Comparison of ENCODE assay signal across 1 cellular context in the genomic region with DNA sequence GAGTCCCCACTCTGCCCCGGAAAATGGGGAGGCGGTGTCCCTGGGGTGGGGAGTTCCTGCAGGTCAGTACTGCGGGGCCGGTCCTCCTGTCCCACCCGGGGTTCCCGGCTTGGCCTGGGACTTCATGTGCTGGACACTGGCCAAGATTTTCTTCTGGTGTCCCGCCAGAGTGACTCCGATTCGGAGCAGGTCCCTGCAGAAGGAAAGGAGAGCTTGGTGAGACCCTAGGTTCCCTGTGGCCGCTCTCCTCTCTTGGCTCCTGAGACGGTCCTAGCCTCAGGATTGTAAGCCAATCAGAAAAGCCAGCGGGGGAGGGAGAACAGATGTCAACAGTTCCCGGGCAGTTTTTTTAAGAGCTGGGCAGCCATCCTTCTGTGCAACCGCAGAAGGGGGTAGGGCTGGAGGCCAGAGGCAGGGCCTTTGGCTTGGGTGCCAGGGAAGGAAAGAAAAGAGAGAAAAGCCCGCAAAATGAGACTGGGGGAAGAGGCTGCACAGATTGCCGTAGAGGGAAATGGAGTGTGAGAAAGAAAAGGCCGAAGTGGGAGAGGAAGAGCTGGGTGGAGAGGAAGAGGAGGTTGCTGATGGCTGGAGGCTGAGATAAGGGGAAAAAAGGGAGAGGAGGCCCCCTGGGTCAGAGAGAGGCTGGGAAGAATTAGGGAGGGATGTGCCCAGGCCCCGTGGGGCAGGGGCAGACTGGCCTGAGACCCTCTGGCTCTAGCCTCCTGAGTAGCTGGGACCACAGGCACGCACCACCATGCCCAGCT.
TF ChIP-seq lines count a peak whose summit lies in the region.

No MANE protein-coding gene starts in this region.

TF ChIP-seq in GM23338, 12 proteins besides CTCF, POLR2A, EP300 and RAD21:
- TF ChIP-seq, protein P1, sequence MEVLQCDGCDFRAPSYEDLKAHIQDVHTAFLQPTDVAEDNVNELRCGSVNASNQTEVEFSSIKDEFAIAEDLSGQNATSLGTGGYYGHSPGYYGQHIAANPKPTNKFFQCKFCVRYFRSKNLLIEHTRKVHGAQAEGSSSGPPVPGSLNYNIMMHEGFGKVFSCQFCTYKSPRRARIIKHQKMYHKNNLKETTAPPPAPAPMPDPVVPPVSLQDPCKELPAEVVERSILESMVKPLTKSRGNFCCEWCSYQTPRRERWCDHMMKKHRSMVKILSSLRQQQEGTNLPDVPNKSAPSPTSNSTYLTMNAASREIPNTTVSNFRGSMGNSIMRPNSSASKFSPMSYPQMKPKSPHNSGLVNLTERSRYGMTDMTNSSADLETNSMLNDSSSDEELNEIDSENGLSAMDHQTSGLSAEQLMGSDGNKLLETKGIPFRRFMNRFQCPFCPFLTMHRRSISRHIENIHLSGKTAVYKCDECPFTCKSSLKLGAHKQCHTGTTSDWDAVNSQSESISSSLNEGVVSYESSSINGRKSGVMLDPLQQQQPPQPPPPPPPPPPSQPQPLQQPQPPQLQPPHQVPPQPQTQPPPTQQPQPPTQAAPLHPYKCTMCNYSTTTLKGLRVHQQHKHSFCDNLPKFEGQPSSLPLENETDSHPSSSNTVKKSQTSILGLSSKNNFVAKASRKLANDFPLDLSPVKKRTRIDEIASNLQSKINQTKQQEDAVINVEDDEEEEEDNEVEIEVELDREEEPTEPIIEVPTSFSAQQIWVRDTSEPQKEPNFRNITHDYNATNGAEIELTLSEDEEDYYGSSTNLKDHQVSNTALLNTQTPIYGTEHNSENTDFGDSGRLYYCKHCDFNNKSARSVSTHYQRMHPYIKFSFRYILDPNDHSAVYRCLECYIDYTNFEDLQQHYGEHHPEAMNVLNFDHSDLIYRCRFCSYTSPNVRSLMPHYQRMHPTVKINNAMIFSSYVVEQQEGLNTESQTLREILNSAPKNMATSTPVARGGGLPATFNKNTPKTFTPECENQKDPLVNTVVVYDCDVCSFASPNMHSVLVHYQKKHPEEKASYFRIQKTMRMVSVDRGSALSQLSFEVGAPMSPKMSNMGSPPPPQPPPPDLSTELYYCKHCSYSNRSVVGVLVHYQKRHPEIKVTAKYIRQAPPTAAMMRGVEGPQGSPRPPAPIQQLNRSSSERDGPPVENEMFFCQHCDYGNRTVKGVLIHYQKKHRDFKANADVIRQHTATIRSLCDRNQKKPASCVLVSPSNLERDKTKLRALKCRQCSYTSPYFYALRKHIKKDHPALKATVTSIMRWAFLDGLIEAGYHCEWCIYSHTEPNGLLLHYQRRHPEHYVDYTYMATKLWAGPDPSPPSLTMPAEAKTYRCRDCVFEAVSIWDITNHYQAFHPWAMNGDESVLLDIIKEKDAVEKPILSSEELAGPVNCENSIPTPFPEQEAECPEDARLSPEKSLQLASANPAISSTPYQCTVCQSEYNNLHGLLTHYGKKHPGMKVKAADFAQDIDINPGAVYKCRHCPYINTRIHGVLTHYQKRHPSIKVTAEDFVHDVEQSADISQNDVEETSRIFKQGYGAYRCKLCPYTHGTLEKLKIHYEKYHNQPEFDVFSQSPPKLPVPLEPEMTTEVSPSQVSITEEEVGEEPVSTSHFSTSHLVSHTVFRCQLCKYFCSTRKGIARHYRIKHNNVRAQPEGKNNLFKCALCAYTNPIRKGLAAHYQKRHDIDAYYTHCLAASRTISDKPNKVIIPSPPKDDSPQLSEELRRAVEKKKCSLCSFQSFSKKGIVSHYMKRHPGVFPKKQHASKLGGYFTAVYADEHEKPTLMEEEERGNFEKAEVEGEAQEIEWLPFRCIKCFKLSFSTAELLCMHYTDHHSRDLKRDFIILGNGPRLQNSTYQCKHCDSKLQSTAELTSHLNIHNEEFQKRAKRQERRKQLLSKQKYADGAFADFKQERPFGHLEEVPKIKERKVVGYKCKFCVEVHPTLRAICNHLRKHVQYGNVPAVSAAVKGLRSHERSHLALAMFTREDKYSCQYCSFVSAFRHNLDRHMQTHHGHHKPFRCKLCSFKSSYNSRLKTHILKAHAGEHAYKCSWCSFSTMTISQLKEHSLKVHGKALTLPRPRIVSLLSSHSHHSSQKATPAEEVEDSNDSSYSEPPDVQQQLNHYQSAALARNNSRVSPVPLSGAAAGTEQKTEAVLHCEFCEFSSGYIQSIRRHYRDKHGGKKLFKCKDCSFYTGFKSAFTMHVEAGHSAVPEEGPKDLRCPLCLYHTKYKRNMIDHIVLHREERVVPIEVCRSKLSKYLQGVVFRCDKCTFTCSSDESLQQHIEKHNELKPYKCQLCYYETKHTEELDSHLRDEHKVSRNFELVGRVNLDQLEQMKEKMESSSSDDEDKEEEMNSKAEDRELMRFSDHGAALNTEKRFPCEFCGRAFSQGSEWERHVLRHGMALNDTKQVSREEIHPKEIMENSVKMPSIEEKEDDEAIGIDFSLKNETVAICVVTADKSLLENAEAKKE (CRISPR knock-in tag; IDR thresholded peaks at IDR 0.05), result no peak
- TF ChIP-seq ZNF114 (CRISPR knock-in tag; IDR thresholded peaks at IDR 0.05), result no peak
- TF ChIP-seq CREB1 (CRISPR knock-in tag; IDR thresholded peaks at IDR 0.05; ENCODE audit: low read depth), result peak; percentile 79
- no peak for TF ChIP-seq NANOG (IDR thresholded peaks at IDR 0.05; ENCODE audit: borderline replicate concordance)
- TF ChIP-seq EZH2phosphoT487 (IDR thresholded peaks at IDR 0.05; ENCODE audit: unreplicated experiment), result no peak
- TF ChIP-seq STAT1 (IDR thresholded peaks at IDR 0.05; ENCODE audit: unreplicated experiment), result no peak
- no peak for TF ChIP-seq ETS1 (IDR thresholded peaks at IDR 0.05)
